Comparison of ENCODE assay signal across 1 cellular context in genomic region chr12:116336542-116337065, GRCh38.
TF ChIP-seq lines count a peak whose summit lies in the region.

No MANE protein-coding gene starts in this region.

TF ChIP-seq in GM12878, 131 proteins besides CTCF, POLR2A, EP300 and RAD21 (continued from another document):
- TF ChIP-seq RELB (IDR thresholded peaks at IDR 0.05; ENCODE audit: low read depth) (no peak), IRF4 (IDR thresholded peaks at IDR 0.05; ENCODE audit: low read depth, low read length) (peak; percentile 51; the same call in 1 of the 2 replicates), RELA (IDR thresholded peaks at IDR 0.05; ENCODE audit: borderline replicate concordance, partially characterized antibody) (peak; percentile 12), JUNB (IDR thresholded peaks at IDR 0.05) (peak; percentile 47), CREM (IDR thresholded peaks at IDR 0.05; ENCODE audit: low read depth) (peak; percentile 95), ATF7 (IDR thresholded peaks at IDR 0.05; ENCODE audit: low read depth) (peak; percentile 78), TBL1XR1 (IDR thresholded peaks at IDR 0.05; ENCODE audit: low read depth, low read length) (no peak), GATAD2B (conservative IDR thresholded peaks at IDR 0.05; ENCODE audit: low read depth) (no peak), TCF12 (IDR thresholded peaks at IDR 0.05; ENCODE audit: low read depth, low read length) (peak; percentile 63; the same call in 1 of the 2 replicates), GABPA (IDR thresholded peaks at IDR 0.05; ENCODE audit: low read depth) (0 out of 2 replicates have a peak, but pooled peaks have one; percentile 30), MYB (IDR thresholded peaks at IDR 0.05; ENCODE audit: borderline replicate concordance, low read depth, low read length) (no peak), TCF3 (IDR thresholded peaks at IDR 0.05; ENCODE audit: borderline replicate concordance, insufficient read depth, low read depth, low read length) (peak; percentile 38; the same call in 1 of the 2 replicates), HDGF (IDR thresholded peaks at IDR 0.05) (peak; percentile 26; the same call in 1 of the 2 replicates), EED (IDR thresholded peaks at IDR 0.05; ENCODE audit: low read depth) (peak; percentile 4; the same call in 1 of the 2 replicates), BCL11A (IDR thresholded peaks at IDR 0.05; ENCODE audit: low read depth, low read length) (peak; percentile 86), FOXM1 (IDR thresholded peaks at IDR 0.05; ENCODE audit: low read depth, low read length) (peak; percentile 13; the same call in 1 of the 2 replicates), NFIC (IDR thresholded peaks at IDR 0.05; ENCODE audit: low read depth, low read length) (peak; percentile 64; the same call in 1 of the 2 replicates), POLR2AphosphoS2 (IDR thresholded peaks at IDR 0.05; ENCODE audit: low read depth, low read length) (no peak), RUNX3 (IDR thresholded peaks at IDR 0.05; ENCODE audit: low read length) (peak; percentile 77), PAX5 (IDR thresholded peaks at IDR 0.05; ENCODE audit: borderline replicate concordance, low read depth, low read length) (peak; percentile 86), NBN (IDR thresholded peaks at IDR 0.05) (0 out of 2 replicates have a peak, but pooled peaks have one; percentile 24), CREB1 (IDR thresholded peaks at IDR 0.05; ENCODE audit: low read depth) (peak; percentile 97), TCF7 (IDR thresholded peaks at IDR 0.05; ENCODE audit: borderline replicate concordance) (no peak), NR2F1 (conservative IDR thresholded peaks at IDR 0.05) (peak; percentile 86), SREBF2 (IDR thresholded peaks at IDR 0.05; ENCODE audit: low read length) (no peak)
